In genomic region chr3:156509209-156510174, GRCh38 we compare ENCODE assay signal across 9 cellular contexts. TPM values are rescaled to one million over a fixed set of nuclear protein-coding genes. Genes with fewer than 3 reads are reported as not detected.
A peak's percentile ranks its signal among the peaks of the same experiment; 100 is the strongest.
DNase-seq lines count a peak whose midpoint lies in the region; ATAC-seq, FAIRE-seq and TF ChIP-seq lines count a peak whose summit lies in the region.
"Had no signal": no experiment of that assay in that cellular context is flagged by ENCODE, and none has a peak within 500 bp of the region (broad histone marks: within the 10 kb centered on the region; RNA-seq: fewer than 3 reads in every experiment).

No MANE protein-coding gene starts in this region.

- no peak for TF ChIP-seq POLR2A in K562 (conservative IDR thresholded peaks at IDR 0.05)
- no peak for TF ChIP-seq POLR2A in suprapubic skin (IDR thresholded peaks at IDR 0.05)

- peak; percentile 60 to 75 (median 62); a peak in 4 of 6 replicates for TF ChIP-seq CTCF in K562 (IDR thresholded peaks at IDR 0.05 in 2 of 3, conservative IDR thresholded peaks at IDR 0.05 in 1 of 3; ENCODE audit: insufficient read depth in 2 of 3, low read depth in 1 of 3, low read length in 3 of 3)
- TF ChIP-seq CTCF in suprapubic skin (IDR thresholded peaks at IDR 0.05): peak; percentile 38 to 43

- no peak overlapping the region for H3K4me3 ChIP-seq in K562
- H3K4me3 ChIP-seq in suprapubic skin: no peak overlapping the region
- H3K4me3 ChIP-seq: SJSA1 had no signal

- no peaks in the 10 kb centered on the region for H3K79me2 ChIP-seq in K562 (ENCODE audit: control insufficient read depth, insufficient read depth, low read length)

- TF ChIP-seq RAD21 in K562 (CRISPR knock-in tag; conservative IDR thresholded peaks at IDR 0.05 in 1 of 2, IDR thresholded peaks at IDR 0.05 in 1 of 2): peak; percentile 79 to 92

- H3K27me3 ChIP-seq in K562 (ENCODE audit: control insufficient read depth in 2 of 2, insufficient read depth in 2 of 2, low read length in 2 of 2): no peaks in the 10 kb centered on the region; a peak in 1 of 5 replicates
- no peaks in the 10 kb centered on the region for H3K27me3 ChIP-seq in suprapubic skin
- H3K27me3 ChIP-seq: SJSA1 had no signal

- in situ Hi-C loops in K562 (cut with MboI): loop anchor here (25.0 kb wide), 1 partner anchor 347 kb away; no protein-coding TSS in a partner anchor

- no peaks in the 10 kb centered on the region for H3K9me1 ChIP-seq in K562 (ENCODE audit: control insufficient read depth, insufficient read depth, low read length)

- H3K9me3 ChIP-seq in K562 (replicated peaks; ENCODE audit: control insufficient read depth, insufficient read depth, low read depth, low read length): no peaks in the 10 kb centered on the region
- no peaks in the 10 kb centered on the region for H3K9me3 ChIP-seq in suprapubic skin
- H3K9me3 ChIP-seq: SJSA1 had no signal

- BruUV-seq in K562 (replicated peaks; lab: Mats Ljungman, UMichigan): no TSS peak

- H4K20me1 ChIP-seq in K562 (replicated peaks; ENCODE audit: control insufficient read depth, insufficient read depth, low read length): no peaks in the 10 kb centered on the region

- TF ChIP-seq EP300 in K562 (IDR thresholded peaks at IDR 0.05; ENCODE audit: low read length) (no peak), suprapubic skin (IDR thresholded peaks at IDR 0.05) (no peak)

- POLR2A ChIA-PET in K562 (lab: Yijun Ruan, JAX): interaction anchor here (0.8 to 0.9 kb wide), 2 partner anchors 17 to 45 kb away, joined by 3 read pairs; partner anchors contain the start of gene SSR3

- peak; percentile 89 for FAIRE-seq in K562 (lab: Jason Lieb, UNC)

- CTCF ChIA-PET in K562 (lab: Yijun Ruan, JAX; ENCODE audit: low intra/inter-chr PET ratio): interaction anchor here (0.6 to 1.8 kb wide), 13 partner anchors 10 to 514 kb away, joined by 3 to 9 read pairs (median 3); no protein-coding TSS in a partner anchor

- DNase-seq in COR-L47 (lab: John Stamatoyannopoulos, UW) (peak; percentile 50), NCI-H526 treated with DMSO at 0.1 percent for 48 hours (lab: John Stamatoyannopoulos, UW) (peak; percentile 42), K562 (ENCODE audit: extremely low read depth in 1 of 4, low spot score in 3 of 4) (peak; percentile 57 to 63 (median 60)), iPS-NIHi7 (ENCODE audit: extremely low spot score) (peak; percentile 68), suprapubic skin (ENCODE audit: low spot score in 2 of 2) (no peak), HK-2 (ENCODE audit: unreplicated experiment) (no peak)

- ATAC-seq in GM19035 (IDR thresholded peaks at IDR 0.05; ENCODE audit: unreplicated experiment) (peak; percentile 79), HG03457 (IDR thresholded peaks at IDR 0.05; ENCODE audit: unreplicated experiment) (peak; percentile 81), K562 (peak; percentile 90)

- 5% methylated on average over 5 of the region's 5 CpGs for WGBS in K562 (ENCODE audit: insufficient coverage, low coverage, missing lambda C conversion rate)
- 63% methylated on average over 5 of the region's 5 CpGs for WGBS in suprapubic skin

- H2AFZ ChIP-seq in K562 (ENCODE audit: low read depth, low read length): no peak overlapping the region

- H3K27ac ChIP-seq in K562 (ENCODE audit: extremely low read depth, low read depth, low read length) (no peak overlapping the region), suprapubic skin (no peak overlapping the region)
- H3K27ac ChIP-seq: SJSA1 had no signal

- H3K36me3 ChIP-seq in K562 (ENCODE audit: control insufficient read depth, insufficient read depth, low read length) (no peaks in the 10 kb centered on the region), suprapubic skin (no peaks in the 10 kb centered on the region)
- H3K36me3 ChIP-seq: SJSA1 had no signal

- intact Hi-C loops in K562 (cut with micrococcal nuclease): loop anchor here (1.0 to 10.0 kb wide), 6 partner anchors 34 to 512 kb away; no protein-coding TSS in a partner anchor

- peaks cover 0 to 2% of the 10 kb centered on the region in 2 experiments; a peak in 1 of 5 replicates for H3K4me1 ChIP-seq in K562 (replicated peaks in 1 of 2; ENCODE audit: control insufficient read depth in 2 of 2, insufficient read depth in 2 of 2, low read length in 2 of 2)
- H3K4me1 ChIP-seq in suprapubic skin: peaks cover 2% of the 10 kb centered on the region

- H3K9ac ChIP-seq in K562 (ENCODE audit: insufficient read depth in 1 of 2, low read depth in 2 of 2, low read length in 2 of 2): no peak overlapping the region

- no peak overlapping the region for H3K4me2 ChIP-seq in K562 (ENCODE audit: insufficient read depth, low read length)

TF ChIP-seq in K562, 482 proteins besides CTCF, POLR2A, EP300 and RAD21 (continues in another document):
- TF ChIP-seq, protein P1, sequence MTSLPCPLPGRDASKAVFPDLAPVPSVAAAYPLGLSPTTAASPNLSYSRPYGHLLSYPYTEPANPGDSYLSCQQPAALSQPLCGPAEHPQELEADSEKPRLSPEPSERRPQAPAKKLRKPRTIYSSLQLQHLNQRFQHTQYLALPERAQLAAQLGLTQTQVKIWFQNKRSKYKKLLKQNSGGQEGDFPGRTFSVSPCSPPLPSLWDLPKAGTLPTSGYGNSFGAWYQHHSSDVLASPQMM (CRISPR knock-in tag; IDR thresholded peaks at IDR 0.05): no peak
- no peak for TF ChIP-seq NFIX (CRISPR knock-in tag; IDR thresholded peaks at IDR 0.05; ENCODE audit: low read depth)
- TF ChIP-seq GATA2 (CRISPR knock-in tag; IDR thresholded peaks at IDR 0.05): no peak
- peak; percentile 65 for TF ChIP-seq SMC3 (conservative IDR thresholded peaks at IDR 0.05; ENCODE audit: insufficient read depth, low read depth, low read length)
- TF ChIP-seq EHMT2 (IDR thresholded peaks at IDR 0.05): no peak
- TF ChIP-seq HOXB6 (CRISPR knock-in tag; IDR thresholded peaks at IDR 0.05; ENCODE audit: borderline replicate concordance): no peak
- TF ChIP-seq, protein P2, sequence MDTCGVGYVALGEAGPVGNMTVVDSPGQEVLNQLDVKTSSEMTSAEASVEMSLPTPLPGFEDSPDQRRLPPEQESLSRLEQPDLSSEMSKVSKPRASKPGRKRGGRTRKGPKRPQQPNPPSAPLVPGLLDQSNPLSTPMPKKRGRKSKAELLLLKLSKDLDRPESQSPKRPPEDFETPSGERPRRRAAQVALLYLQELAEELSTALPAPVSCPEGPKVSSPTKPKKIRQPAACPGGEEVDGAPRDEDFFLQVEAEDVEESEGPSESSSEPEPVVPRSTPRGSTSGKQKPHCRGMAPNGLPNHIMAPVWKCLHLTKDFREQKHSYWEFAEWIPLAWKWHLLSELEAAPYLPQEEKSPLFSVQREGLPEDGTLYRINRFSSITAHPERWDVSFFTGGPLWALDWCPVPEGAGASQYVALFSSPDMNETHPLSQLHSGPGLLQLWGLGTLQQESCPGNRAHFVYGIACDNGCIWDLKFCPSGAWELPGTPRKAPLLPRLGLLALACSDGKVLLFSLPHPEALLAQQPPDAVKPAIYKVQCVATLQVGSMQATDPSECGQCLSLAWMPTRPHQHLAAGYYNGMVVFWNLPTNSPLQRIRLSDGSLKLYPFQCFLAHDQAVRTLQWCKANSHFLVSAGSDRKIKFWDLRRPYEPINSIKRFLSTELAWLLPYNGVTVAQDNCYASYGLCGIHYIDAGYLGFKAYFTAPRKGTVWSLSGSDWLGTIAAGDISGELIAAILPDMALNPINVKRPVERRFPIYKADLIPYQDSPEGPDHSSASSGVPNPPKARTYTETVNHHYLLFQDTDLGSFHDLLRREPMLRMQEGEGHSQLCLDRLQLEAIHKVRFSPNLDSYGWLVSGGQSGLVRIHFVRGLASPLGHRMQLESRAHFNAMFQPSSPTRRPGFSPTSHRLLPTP (IDR thresholded peaks at IDR 0.05; ENCODE audit: borderline replicate concordance, extremely low read depth, insufficient read length): no peak
- no peak for TF ChIP-seq HDGF (IDR thresholded peaks at IDR 0.05)
- no peak for TF ChIP-seq ZNF77 (CRISPR knock-in tag; IDR thresholded peaks at IDR 0.05)
- TF ChIP-seq KAT2B (IDR thresholded peaks at IDR 0.05; ENCODE audit: low read depth, low read length): no peak
- TF ChIP-seq NELFE (IDR thresholded peaks at IDR 0.05; ENCODE audit: insufficient read depth, insufficient read length): no peak
- TF ChIP-seq, protein P3, sequence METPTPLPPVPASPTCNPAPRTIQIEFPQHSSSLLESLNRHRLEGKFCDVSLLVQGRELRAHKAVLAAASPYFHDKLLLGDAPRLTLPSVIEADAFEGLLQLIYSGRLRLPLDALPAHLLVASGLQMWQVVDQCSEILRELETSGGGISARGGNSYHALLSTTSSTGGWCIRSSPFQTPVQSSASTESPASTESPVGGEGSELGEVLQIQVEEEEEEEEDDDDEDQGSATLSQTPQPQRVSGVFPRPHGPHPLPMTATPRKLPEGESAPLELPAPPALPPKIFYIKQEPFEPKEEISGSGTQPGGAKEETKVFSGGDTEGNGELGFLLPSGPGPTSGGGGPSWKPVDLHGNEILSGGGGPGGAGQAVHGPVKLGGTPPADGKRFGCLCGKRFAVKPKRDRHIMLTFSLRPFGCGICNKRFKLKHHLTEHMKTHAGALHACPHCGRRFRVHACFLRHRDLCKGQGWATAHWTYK (CRISPR knock-in tag; IDR thresholded peaks at IDR 0.05): no peak
- TF ChIP-seq CBX8 (IDR thresholded peaks at IDR 0.05; ENCODE audit: borderline replicate concordance, extremely low read depth, low read depth, low read length, poor library complexity, severe bottlenecking): peak; percentile 41
- no peak for TF ChIP-seq SIRT6 (IDR thresholded peaks at IDR 0.05; ENCODE audit: low read depth, low read length)
- TF ChIP-seq CEBPB (tag; IDR thresholded peaks at IDR 0.05): no peak

RNA-seq across cellular contexts. Expression of gene SSR3, which starts 45.4 kb away (rescaled TPM):
- total RNA-seq in K562 (2011; cell fraction: chromatin; rRNA removed; ENCODE audit: low replicate concordance): 161 and 194 TPM in 2 replicates
- total RNA-seq in K562 (2011; cell fraction: nucleolus; rRNA removed): 173 and 183 TPM in 2 replicates
- total RNA-seq in K562 (2011; cell fraction: nucleoplasm; rRNA removed): 226 and 257 TPM in 2 replicates
- total RNA-seq in K562 (2014; rRNA removed) (104 and 139 TPM in 2 replicates), K562 (2014; rRNA removed; fragmentation: Illumina TruSeq; extraction: Trizol) (330 and 368 TPM in 2 replicates), K562 (2015; rRNA removed; fragmentation: Illumina TruSeq; extraction: Trizol) (206 and 248 TPM in 2 replicates), K562 (2021) (243 and 257 TPM in 2 replicates), suprapubic skin (10 to 100 TPM; 56.4 to 72.9 (median 62.4) TPM)
- polyA plus RNA-seq in K562 (2011; rRNA removed) (354 and 388 TPM in 2 replicates), K562 (2014; fragmentation: Illumina TruSeq; extraction: Trizol) (246 and 307 TPM in 2 replicates), K562 (2014; fragmentation: Nextera tagmentation; extraction: Ambion mirVana) (100 to 1,000 TPM; 423 to 464 TPM), K562 (2014; rRNA removed) (154 and 214 TPM in 2 replicates)
- polyA plus RNA-seq in K562 (2011; cell fraction: cytosol; rRNA removed): 155 and 228 TPM in 2 replicates
- polyA plus RNA-seq in K562 (2011; cell fraction: nucleus; rRNA removed): 70.9 and 103 TPM in 2 replicates
- polyA plus RNA-seq in K562 (2012): 284 and 396 TPM in 2 replicates
- 571 and 620 TPM in 2 replicates for polyA minus RNA-seq in K562 (2011; rRNA and poly(A)+ RNA removed)
- 141 and 146 TPM in 2 replicates for polyA minus RNA-seq in K562 (2011; cell fraction: cytosol; rRNA and poly(A)+ RNA removed)
- 74.0 and 143 TPM in 2 replicates for polyA minus RNA-seq in K562 (2011; cell fraction: nucleus; rRNA and poly(A)+ RNA removed)

Comparison
In these comparisons a context has a peak if more than half of its experiments do, and no peak if none do; other contexts are left out.
1. DNase-seq: peak in COR-L47 (single experiment), NCI-H526 treated with DMSO at 0.1 percent for 48 hours (single experiment), K562 (4 of 4) and iPS-NIHi7 (single experiment); none in suprapubic skin (0 of 2) and HK-2 (single experiment).
2. Peak in every context shown above with its lines, with median percentiles within 50 percentile points of each other: ATAC-seq.